23 cellular contexts compared by ENCODE assay signal in the genomic region with DNA sequence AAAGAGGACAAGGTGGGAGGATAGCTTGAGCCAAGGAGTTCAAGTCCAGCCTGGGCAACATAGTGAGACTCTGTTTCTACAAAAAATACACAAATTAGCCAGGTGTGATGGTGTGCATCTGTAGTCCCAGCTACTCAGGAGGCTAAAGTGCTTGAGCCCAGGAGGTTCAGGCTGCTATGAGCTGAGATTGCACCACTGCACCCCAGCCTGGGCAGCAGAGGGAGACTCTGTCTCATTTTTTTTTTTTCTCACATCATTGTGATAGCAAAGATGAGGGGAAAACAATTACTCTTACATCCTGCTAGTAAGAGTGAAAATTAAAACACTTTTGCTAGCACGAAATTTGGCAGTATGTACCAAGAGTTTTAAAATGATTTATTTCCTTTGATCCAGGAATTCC.
"Had no signal": no experiment of that assay in that cellular context is flagged by ENCODE, and none has a peak within 500 bp of the region (broad histone marks: within the 10 kb centered on the region; RNA-seq: fewer than 3 reads in every experiment).

No MANE protein-coding gene starts in this region.

- H3K4me3 ChIP-seq: MG63 had no signal

- H3K4me1 Mint-ChIP-seq: activated CD4-positive, alpha-beta T cell treated with anti-CD3 and anti-CD28 coated beads, Interleukin-2, amount 10 ng/mL, durations not matched to agents 7 days and 5 days; T-helper 17 cell had no signal

- H3K36me3 ChIP-seq: brain microvascular endothelial cell, MG63 had no signal

- H3K27ac ChIP-seq: brain microvascular endothelial cell had no signal

- DNase-seq: activated CD4-positive, alpha-beta memory T cell treated with anti-CD3 and anti-CD28 coated beads for 36 hours; activated CD4-positive, alpha-beta T cell treated with anti-CD3 and anti-CD28 coated beads, Interleukin-2, amount 10 ng/mL, durations not matched to agents 7 days and 5 days; activated CD4-positive, CD25-positive, alpha-beta regulatory T cell; activated CD8-positive, alpha-beta memory T cell treated with anti-CD3 and anti-CD28 coated beads for 24 hours; activated effector memory CD4-positive, alpha-beta T cell treated with anti-CD3 and anti-CD28 coated beads, Interleukin-2, amount 50 U/mL, for 16 hours; activated naive CD4-positive, alpha-beta T cell treated with Interleukin-2 at 50 U/mL for 16 hours; activated T-cell treated with anti-CD3 and anti-CD28 coated beads, Interleukin-2, amount 50 U/mL, for 4 hours; amygdala; brain microvascular endothelial cell; cerebellar nuclear complex; KG1; MG63; MV-4-11; NCI-H1092 treated with DMSO at 0.1 percent for 48 hours; NCI-H1436; NCI-H1694 treated with DMSO at 0.1 percent for 48 hours; NCI-H2029 treated with DMSO at 0.1 percent for 48 hours; NCI-H446; NCI-H524; SIG-M5; T-helper 17 cell; T-helper 9 cell had no signal

- H3K9me3 Mint-ChIP-seq: activated CD4-positive, alpha-beta T cell treated with anti-CD3 and anti-CD28 coated beads, Interleukin-2, amount 10 ng/mL, durations not matched to agents 7 days and 5 days had no signal

- H3K36me3 Mint-ChIP-seq: activated CD4-positive, alpha-beta memory T cell treated with anti-CD3 and anti-CD28 coated beads for 36 hours had no signal

- H3K4me3 Mint-ChIP-seq: activated CD4-positive, alpha-beta memory T cell treated with anti-CD3 and anti-CD28 coated beads for 36 hours; activated CD4-positive, alpha-beta T cell treated with anti-CD3 and anti-CD28 coated beads, Interleukin-2, amount 10 ng/mL, durations not matched to agents 7 days and 5 days; activated T-cell treated with anti-CD3 and anti-CD28 coated beads, Interleukin-2, amount 50 U/mL, for 4 hours; T-helper 17 cell had no signal

- H3K9me3 ChIP-seq: MG63 had no signal

- ATAC-seq: activated naive CD4-positive, alpha-beta T cell treated with anti-CD3 and anti-CD28 coated beads, Interleukin-2, amount 50 U/mL, for 72 hours; activated T-cell treated with anti-CD3 and anti-CD28 coated beads, Interleukin-2, amount 50 U/mL, for 4 hours; T-helper 17 cell had no signal

- H3K27me3 Mint-ChIP-seq: activated CD4-positive, alpha-beta memory T cell treated with anti-CD3 and anti-CD28 coated beads for 36 hours; activated CD4-positive, alpha-beta T cell treated with anti-CD3 and anti-CD28 coated beads, Interleukin-2, amount 10 ng/mL, durations not matched to agents 7 days and 5 days; T-helper 17 cell had no signal

- H3K27me3 ChIP-seq: brain microvascular endothelial cell, MG63 had no signal

- H3K27ac Mint-ChIP-seq: activated CD4-positive, alpha-beta memory T cell treated with anti-CD3 and anti-CD28 coated beads for 36 hours; activated CD4-positive, alpha-beta T cell treated with anti-CD3 and anti-CD28 coated beads, Interleukin-2, amount 10 ng/mL, durations not matched to agents 7 days and 5 days; activated naive CD4-positive, alpha-beta T cell treated with anti-CD3 and anti-CD28 coated beads, Interleukin-2, amount 50 U/mL, for 72 hours; T-helper 17 cell had no signal
